ENCODE assay signal across 19 cellular contexts in genomic region chr16:85279402-85279801, GRCh38.
"Had no signal": no experiment of that assay in that cellular context is flagged by ENCODE, and none has a peak within 500 bp of the region (broad histone marks: within the 10 kb centered on the region; RNA-seq: fewer than 3 reads in every experiment).

No MANE protein-coding gene starts in this region.

- H3K27me3 ChIP-seq: breast epithelium, neutrophil, ovary had no signal

- H3K27me3 Mint-ChIP-seq: activated CD4-positive, alpha-beta memory T cell treated with anti-CD3 and anti-CD28 coated beads, Interleukin-2, amount 10 ng/mL, durations not matched to agents 7 days and 5 days; activated CD4-positive, alpha-beta T cell treated with anti-CD3 and anti-CD28 coated beads, Interleukin-2, amount 10 ng/mL, durations not matched to agents 24 days and 14 days had no signal

- H3K9ac ChIP-seq: SK-N-SH had no signal

- H3K4me3 Mint-ChIP-seq: activated CD4-positive, alpha-beta memory T cell treated with anti-CD3 and anti-CD28 coated beads, Interleukin-2, amount 10 ng/mL, durations not matched to agents 7 days and 5 days; activated CD4-positive, alpha-beta T cell treated with anti-CD3 and anti-CD28 coated beads, Interleukin-2, amount 10 ng/mL, durations not matched to agents 24 days and 14 days; natural killer cell; stimulated activated memory B cell treated with anti-CD40 and anti-IgM and Interleukin-4, amounts not matched to agents 10 μg/mL and 1 μg/mL and 100 μg/mL, for 72 hours had no signal

- H3K4me1 ChIP-seq: breast epithelium, foreskin keratinocyte had no signal

- H3K27ac ChIP-seq: foreskin keratinocyte, left ventricle myocardium inferior, neutrophil, ovary, tibial artery had no signal

- H3K4me2 ChIP-seq: SK-N-SH had no signal

- ATAC-seq: foreskin keratinocyte; natural killer cell; stimulated activated memory B cell treated with anti-CD40 and anti-IgM and Interleukin-4, amounts not matched to agents 10 μg/mL and 1 μg/mL and 100 μg/mL, for 72 hours had no signal

- H3K9me2 ChIP-seq: SK-N-SH had no signal

- DNase-seq: activated CD4-positive, alpha-beta memory T cell treated with anti-CD3 and anti-CD28 coated beads, Interleukin-2, amount 10 ng/mL, durations not matched to agents 7 days and 5 days; activated CD4-positive, alpha-beta T cell treated with anti-CD3 and anti-CD28 coated beads, Interleukin-2, amount 10 ng/mL, durations not matched to agents 24 days and 14 days; activated effector memory CD4-positive, alpha-beta T cell treated with anti-CD3 and anti-CD28 coated beads, Interleukin-2, amount 50 U/mL, for 16 hours; activated naive CD4-positive, alpha-beta T cell treated with anti-CD3 and anti-CD28 coated beads, Interleukin-2, amount 50 U/mL, for 16 hours; cerebellar nuclear complex; dermis blood vessel endothelial cell; effector CD8-positive, alpha-beta T cell; foreskin keratinocyte; mammary epithelial cell; natural killer cell; SK-N-SH; stimulated activated CD4-positive, alpha-beta T cell treated with anti-CD3 and anti-CD28 coated beads, Interleukin-2, amount 100 ng/mL, for 24 hours had no signal

- H3K4me3 ChIP-seq: breast epithelium, left ventricle myocardium inferior, ovary, tibial artery had no signal

- FAIRE-seq: astrocyte had no signal

- H3K27ac Mint-ChIP-seq: activated CD4-positive, alpha-beta memory T cell treated with anti-CD3 and anti-CD28 coated beads, Interleukin-2, amount 10 ng/mL, durations not matched to agents 7 days and 5 days; activated CD4-positive, alpha-beta T cell treated with anti-CD3 and anti-CD28 coated beads, Interleukin-2, amount 10 ng/mL, durations not matched to agents 24 days and 14 days; natural killer cell; stimulated activated memory B cell treated with anti-CD40 and anti-IgM and Interleukin-4, amounts not matched to agents 10 μg/mL and 1 μg/mL and 100 μg/mL, for 72 hours had no signal

- H3K9me3 Mint-ChIP-seq: activated CD4-positive, alpha-beta memory T cell treated with anti-CD3 and anti-CD28 coated beads, Interleukin-2, amount 10 ng/mL, durations not matched to agents 7 days and 5 days; activated CD4-positive, alpha-beta T cell treated with anti-CD3 and anti-CD28 coated beads, Interleukin-2, amount 10 ng/mL, durations not matched to agents 24 days and 14 days; natural killer cell; stimulated activated memory B cell treated with anti-CD40 and anti-IgM and Interleukin-4, amounts not matched to agents 10 μg/mL and 1 μg/mL and 100 μg/mL, for 72 hours had no signal

- H3K4me1 Mint-ChIP-seq: activated CD4-positive, alpha-beta memory T cell treated with anti-CD3 and anti-CD28 coated beads, Interleukin-2, amount 10 ng/mL, durations not matched to agents 7 days and 5 days; activated CD4-positive, alpha-beta T cell treated with anti-CD3 and anti-CD28 coated beads, Interleukin-2, amount 10 ng/mL, durations not matched to agents 24 days and 14 days; natural killer cell; stimulated activated memory B cell treated with anti-CD40 and anti-IgM and Interleukin-4, amounts not matched to agents 10 μg/mL and 1 μg/mL and 100 μg/mL, for 72 hours had no signal

- H3K9me3 ChIP-seq: breast epithelium, left ventricle myocardium inferior, neutrophil, ovary, SK-N-SH, tibial artery had no signal

- H3K36me3 Mint-ChIP-seq: natural killer cell; stimulated activated memory B cell treated with anti-CD40 and anti-IgM and Interleukin-4, amounts not matched to agents 10 μg/mL and 1 μg/mL and 100 μg/mL, for 72 hours had no signal

- H3K36me3 ChIP-seq: breast epithelium, left ventricle myocardium inferior, neutrophil, ovary, tibial artery had no signal
